ENCODE assay signal across 14 cellular contexts in the genomic region with DNA sequence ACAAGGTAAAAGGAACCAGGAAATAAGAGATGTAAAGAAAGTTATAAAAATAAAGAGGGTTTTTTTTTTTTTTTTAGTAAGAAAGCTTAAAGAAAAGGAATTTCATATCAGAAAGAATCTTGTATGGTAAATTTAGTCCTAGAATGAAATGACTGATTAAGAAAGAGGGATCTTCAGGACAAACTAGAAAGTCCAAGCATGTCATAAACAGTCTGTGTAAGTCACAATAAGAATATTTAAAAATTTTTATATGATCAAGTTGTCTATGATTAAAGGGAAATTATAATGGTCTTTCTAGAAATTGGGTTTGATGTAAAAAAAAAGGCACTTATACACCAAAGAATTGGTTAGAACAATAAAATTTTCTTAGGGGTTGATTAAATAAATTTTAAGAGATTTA.
"Had no signal": no experiment of that assay in that cellular context is flagged by ENCODE, and none has a peak within 500 bp of the region (broad histone marks: within the 10 kb centered on the region; RNA-seq: fewer than 3 reads in every experiment).

No MANE protein-coding gene starts in this region.

- H3K27me3 Mint-ChIP-seq: activated naive CD8-positive, alpha-beta T cell treated with anti-CD3 and anti-CD28 coated beads, Interleukin-2, amount 50 U/mL, for 24 hours; activated T-helper 17 cell treated with anti-CD3 and anti-CD28 coated beads, Interleukin-2, amount 50 U/mL, for 72 hours; stimulated activated naive B cell treated with anti-CD40 and anti-IgM and Interleukin-4, amounts not matched to agents 10 μg/mL and 1 μg/mL and 100 μg/mL, for 72 hours had no signal

- H3K4me3 Mint-ChIP-seq: activated naive CD4-positive, alpha-beta T cell treated with anti-CD3 and anti-CD28 coated beads for 36 hours; activated naive CD8-positive, alpha-beta T cell treated with anti-CD3 and anti-CD28 coated beads, Interleukin-2, amount 50 U/mL, for 24 hours; activated T-helper 17 cell treated with anti-CD3 and anti-CD28 coated beads, Interleukin-2, amount 50 U/mL, for 72 hours; naive thymus-derived CD8-positive, alpha-beta T cell; stimulated activated naive B cell treated with anti-CD40 and anti-IgM and Interleukin-4, amounts not matched to agents 10 μg/mL and 1 μg/mL and 100 μg/mL, for 72 hours had no signal

- DNase-seq: activated CD4-positive, alpha-beta T cell treated with anti-CD3 and anti-CD28 coated beads, Interleukin-2, amount 50 U/mL, for 1 hour; activated naive CD4-positive, alpha-beta T cell treated with anti-CD3 and anti-CD28 coated beads for 36 hours; activated naive CD8-positive, alpha-beta T cell treated with anti-CD3 and anti-CD28 coated beads, Interleukin-2, amount 50 U/mL, for 24 hours; activated T-cell treated with anti-CD3 and anti-CD28 coated beads for 4 hours; naive thymus-derived CD8-positive, alpha-beta T cell; nucleus accumbens; posterior cingulate gyrus; retina; stimulated activated naive B cell treated with anti-CD40 and anti-IgM and Interleukin-4, amounts not matched to agents 10 μg/mL and 1 μg/mL and 100 μg/mL, for 72 hours; T-helper 9 cell; uterus had no signal

- H3K4me3 ChIP-seq: lung, tibial nerve, uterus had no signal

- H3K4me1 ChIP-seq: tibial nerve, uterus had no signal

- H3K36me3 Mint-ChIP-seq: naive thymus-derived CD8-positive, alpha-beta T cell; stimulated activated naive B cell treated with anti-CD40 and anti-IgM and Interleukin-4, amounts not matched to agents 10 μg/mL and 1 μg/mL and 100 μg/mL, for 72 hours had no signal

- H3K36me3 ChIP-seq: tibial nerve had no signal

- H3K27ac Mint-ChIP-seq: activated naive CD4-positive, alpha-beta T cell treated with anti-CD3 and anti-CD28 coated beads for 36 hours; activated naive CD8-positive, alpha-beta T cell treated with anti-CD3 and anti-CD28 coated beads, Interleukin-2, amount 50 U/mL, for 24 hours; activated T-helper 17 cell treated with anti-CD3 and anti-CD28 coated beads, Interleukin-2, amount 50 U/mL, for 72 hours; naive thymus-derived CD8-positive, alpha-beta T cell; stimulated activated naive B cell treated with anti-CD40 and anti-IgM and Interleukin-4, amounts not matched to agents 10 μg/mL and 1 μg/mL and 100 μg/mL, for 72 hours had no signal

- H3K4me1 Mint-ChIP-seq: activated naive CD8-positive, alpha-beta T cell treated with anti-CD3 and anti-CD28 coated beads, Interleukin-2, amount 50 U/mL, for 24 hours; activated T-helper 17 cell treated with anti-CD3 and anti-CD28 coated beads, Interleukin-2, amount 50 U/mL, for 72 hours; naive thymus-derived CD8-positive, alpha-beta T cell; stimulated activated naive B cell treated with anti-CD40 and anti-IgM and Interleukin-4, amounts not matched to agents 10 μg/mL and 1 μg/mL and 100 μg/mL, for 72 hours had no signal

- H3K27ac ChIP-seq: tibial nerve, uterus had no signal

- H3K9me3 Mint-ChIP-seq: activated naive CD8-positive, alpha-beta T cell treated with anti-CD3 and anti-CD28 coated beads, Interleukin-2, amount 50 U/mL, for 24 hours; activated T-helper 17 cell treated with anti-CD3 and anti-CD28 coated beads, Interleukin-2, amount 50 U/mL, for 72 hours had no signal

- H3K9me3 ChIP-seq: uterus had no signal

- H3K27me3 ChIP-seq: tibial nerve, uterus had no signal
